Comparison of ENCODE assay signal across 20 cellular contexts in genomic region chr9:78713746-78714405, GRCh38.
DNase-seq lines count a peak whose midpoint lies in the region; ATAC-seq, FAIRE-seq and TF ChIP-seq lines count a peak whose summit lies in the region.
"Had no signal": no experiment of that assay in that cellular context is flagged by ENCODE, and none has a peak within 500 bp of the region (broad histone marks: within the 10 kb centered on the region; RNA-seq: fewer than 3 reads in every experiment).

No MANE protein-coding gene starts in this region.

- H4K20me1 ChIP-seq in astrocyte (ENCODE audit: insufficient read depth, low read length) (no peaks in the 10 kb centered on the region), neural progenitor cell (ENCODE audit: low read depth) (no peaks in the 10 kb centered on the region)

- H3K36me3 Mint-ChIP-seq in astrocyte (ENCODE audit: low read depth, unreplicated experiment) (no peaks in the 10 kb centered on the region), neural progenitor cell (no peaks in the 10 kb centered on the region)
- H3K36me3 Mint-ChIP-seq: CD8-positive, alpha-beta memory T cell; immature natural killer cell had no signal

- ATAC-seq in HG03469 (IDR thresholded peaks at IDR 0.05; ENCODE audit: unreplicated experiment), result no peak
- ATAC-seq: activated CD8-positive, alpha-beta T cell treated with anti-CD3 and anti-CD28 coated beads for 36 hours had no signal

- H3K27ac ChIP-seq in astrocyte (ENCODE audit: low read depth, low read length) (peak overlapping the region; percentile 60), neural progenitor cell (no peak overlapping the region), sigmoid colon (no peak overlapping the region)
- H3K27ac ChIP-seq: esophagus muscularis mucosa, PC-9, right atrium auricular region, stomach had no signal

- H3K4me1 ChIP-seq in astrocyte (ENCODE audit: insufficient read depth, low read length), result peaks cover 17% of the 10 kb centered on the region
- H3K4me1 ChIP-seq in neural progenitor cell, result peaks cover 15% of the 10 kb centered on the region
- H3K4me1 ChIP-seq in sigmoid colon, result no peaks in the 10 kb centered on the region
- H3K4me1 ChIP-seq: esophagus muscularis mucosa, right atrium auricular region, stomach had no signal

- peak overlapping the region; percentile 67 for H3K27ac Mint-ChIP-seq in astrocyte (ENCODE audit: unreplicated experiment)
- no peak overlapping the region for H3K27ac Mint-ChIP-seq in neural progenitor cell
- H3K27ac Mint-ChIP-seq: activated CD8-positive, alpha-beta T cell treated with anti-CD3 and anti-CD28 coated beads for 36 hours; CD8-positive, alpha-beta memory T cell; immature natural killer cell had no signal

- no peaks in the 10 kb centered on the region for H3K79me2 ChIP-seq in astrocyte (ENCODE audit: insufficient read depth, low read length)
- H3K79me2 ChIP-seq in neural progenitor cell (ENCODE audit: low read depth), result no peaks in the 10 kb centered on the region

- H3K4me3 ChIP-seq in astrocyte (ENCODE audit: insufficient read depth, low read depth, low read length), result no peak overlapping the region
- H3K4me3 ChIP-seq in neural progenitor cell, result no peak overlapping the region
- no peak overlapping the region for H3K4me3 ChIP-seq in sigmoid colon
- H3K4me3 ChIP-seq: esophagus muscularis mucosa, PC-9, right atrium auricular region, stomach had no signal

- H3K4me2 ChIP-seq in astrocyte (ENCODE audit: low read length), result peak overlapping the region; percentile 57
- no peak overlapping the region for H3K4me2 ChIP-seq in neural progenitor cell
- H3K4me2 ChIP-seq: PC-9 had no signal

- DNase-seq in Daoy (ENCODE audit: low read depth) (peak; percentile 62), M059J (ENCODE audit: low read depth) (peak; percentile 90), astrocyte (ENCODE audit: low read depth) (peak; percentile 85), neural progenitor cell (ENCODE audit: low spot score) (no peak), sigmoid colon (no peak), NCI-H526 treated with DMSO at 0.1 percent for 48 hours (lab: John Stamatoyannopoulos, UW) (no peak)
- no peak for DNase-seq in activated effector memory CD4-positive, alpha-beta T cell treated with anti-CD3 and anti-CD28 coated beads, Interleukin-2, amount 50 U/mL, for 16 hours
- DNase-seq: activated CD8-positive, alpha-beta T cell treated with anti-CD3 and anti-CD28 coated beads for 36 hours; activated gamma-delta T cell treated with Interleukin-2 at 50 U/mL for 16 hours; CD8-positive, alpha-beta memory T cell; cerebellar nuclear complex; GOT3; immature natural killer cell; NCI-H187; PC-9; stomach; T-helper 2 cell had no signal

- TF ChIP-seq CTCF in astrocyte (IDR thresholded peaks at IDR 0.05; ENCODE audit: insufficient read depth, low read depth, low read length) (no peak), neural progenitor cell (IDR thresholded peaks at IDR 0.05) (no peak), sigmoid colon (IDR thresholded peaks at IDR 0.05) (no peak)

- no peaks in the 10 kb centered on the region for H3K27me3 Mint-ChIP-seq in astrocyte (ENCODE audit: low read depth, unreplicated experiment)
- H3K27me3 Mint-ChIP-seq in neural progenitor cell (ENCODE audit: insufficient read depth, low read depth), result no peaks in the 10 kb centered on the region
- H3K27me3 Mint-ChIP-seq: CD8-positive, alpha-beta memory T cell had no signal

- H3K9me3 Mint-ChIP-seq in astrocyte (ENCODE audit: unreplicated experiment) (no peaks in the 10 kb centered on the region), neural progenitor cell (peaks cover 5% of the 10 kb centered on the region)
- H3K9me3 Mint-ChIP-seq: activated CD8-positive, alpha-beta T cell treated with anti-CD3 and anti-CD28 coated beads for 36 hours had no signal

- H3K36me3 ChIP-seq in astrocyte (ENCODE audit: insufficient read depth, low read length), result no peaks in the 10 kb centered on the region
- H3K36me3 ChIP-seq in neural progenitor cell, result no peaks in the 10 kb centered on the region
- no peaks in the 10 kb centered on the region for H3K36me3 ChIP-seq in sigmoid colon
- H3K36me3 ChIP-seq: esophagus muscularis mucosa, right atrium auricular region, stomach had no signal

- 33 to 34% methylated on average over 4 of the region's 4 CpGs for WGBS in sigmoid colon, 2 donors

- peak; percentile 94 for FAIRE-seq in astrocyte (lab: Jason Lieb, UNC)

- H3K9ac ChIP-seq in astrocyte (ENCODE audit: low read length) (peak overlapping the region; percentile 16), neural progenitor cell (no peak overlapping the region)

- no peak for TF ChIP-seq EP300 in sigmoid colon (IDR thresholded peaks at IDR 0.05)

- H3K27me3 ChIP-seq in astrocyte (ENCODE audit: insufficient read depth, low read length) (no peaks in the 10 kb centered on the region), neural progenitor cell (no peaks in the 10 kb centered on the region), sigmoid colon (no peaks in the 10 kb centered on the region)
- H3K27me3 ChIP-seq: esophagus muscularis mucosa, right atrium auricular region, stomach had no signal

- TF ChIP-seq POLR2A in sigmoid colon (IDR thresholded peaks at IDR 0.05), result no peak

- H3K4me3 Mint-ChIP-seq in astrocyte (ENCODE audit: unreplicated experiment) (no peak overlapping the region), neural progenitor cell (no peak overlapping the region)
- H3K4me3 Mint-ChIP-seq: activated CD8-positive, alpha-beta T cell treated with anti-CD3 and anti-CD28 coated beads for 36 hours; CD8-positive, alpha-beta memory T cell; immature natural killer cell had no signal

- H2AFZ ChIP-seq in astrocyte (ENCODE audit: low read depth, low read length), result peak overlapping the region; percentile 4
- peak overlapping the region; percentile 64 for H2AFZ ChIP-seq in neural progenitor cell (replicated peaks)
- H2AFZ ChIP-seq: PC-9 had no signal

- intact Hi-C loops in sigmoid colon (cut with DNase I), result no loop called here

- H3F3A ChIP-seq in neural progenitor cell (ENCODE audit: low read depth), result no peaks in the 10 kb centered on the region

- H3K4me1 Mint-ChIP-seq in astrocyte (ENCODE audit: low read depth, unreplicated experiment) (peaks cover 16% of the 10 kb centered on the region), neural progenitor cell (peaks cover 13% of the 10 kb centered on the region)
- H3K4me1 Mint-ChIP-seq: CD8-positive, alpha-beta memory T cell; immature natural killer cell had no signal

- no peaks in the 10 kb centered on the region for H3K9me3 ChIP-seq in astrocyte (ENCODE audit: insufficient read depth, low read depth, low read length)
- H3K9me3 ChIP-seq in neural progenitor cell (ENCODE audit: low read depth), result no peaks in the 10 kb centered on the region
- no peaks in the 10 kb centered on the region for H3K9me3 ChIP-seq in sigmoid colon
- H3K9me3 ChIP-seq: esophagus muscularis mucosa, right atrium auricular region, stomach had no signal

Comparison
In these comparisons a context has a peak if more than half of its experiments do, and no peak if none do; other contexts are left out.
1. DNase-seq: peak in Daoy (single experiment), M059J (single experiment) and astrocyte (single experiment); none in neural progenitor cell (single experiment), activated effector memory CD4-positive, alpha-beta T cell treated with anti-CD3 and anti-CD28 coated beads, Interleukin-2, amount 50 U/mL, for 16 hours (single experiment), sigmoid colon (single experiment) and NCI-H526 treated with DMSO at 0.1 percent for 48 hours (single experiment).